23 cellular contexts compared by ENCODE assay signal in the genomic region with DNA sequence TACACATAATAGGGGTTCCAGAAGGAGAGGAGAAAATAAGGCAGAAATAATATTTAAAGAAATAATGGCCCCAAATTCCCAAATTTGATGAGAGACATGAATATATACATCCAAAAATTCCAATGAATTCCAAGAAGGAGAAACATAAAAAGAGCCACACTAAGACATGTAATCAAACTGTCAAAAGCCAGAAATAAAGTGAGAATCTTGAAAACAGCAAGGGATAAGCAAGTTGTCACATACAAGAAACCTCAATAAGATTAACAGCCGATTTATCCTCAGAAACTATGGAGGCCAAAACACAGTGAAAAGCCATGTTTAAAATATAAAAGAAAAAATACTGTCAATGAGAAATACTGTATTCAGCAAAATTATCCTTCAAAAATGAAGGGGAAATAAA. TPM values are rescaled to one million over a fixed set of nuclear protein-coding genes. Genes with fewer than 3 reads are reported as not detected.
"Had no signal": no experiment of that assay in that cellular context is flagged by ENCODE, and none has a peak within 500 bp of the region (broad histone marks: within the 10 kb centered on the region; RNA-seq: fewer than 3 reads in every experiment).

No MANE protein-coding gene starts in this region.

- H3K36me3 ChIP-seq: esophagus squamous epithelium, left ventricle myocardium inferior, vagina had no signal

- H3K4me3 Mint-ChIP-seq: activated CD4-positive, alpha-beta memory T cell treated with anti-CD3 and anti-CD28 coated beads for 36 hours; memory B cell; natural killer cell; stimulated activated memory B cell treated with anti-CD40 and anti-IgM and Interleukin-4, amounts not matched to agents 10 μg/mL and 1 μg/mL and 100 μg/mL, for 72 hours had no signal

- H3K27me3 Mint-ChIP-seq: activated CD4-positive, alpha-beta memory T cell treated with anti-CD3 and anti-CD28 coated beads for 36 hours had no signal

- H3K4me1 ChIP-seq: body of pancreas, esophagus squamous epithelium, foreskin keratinocyte, left ventricle myocardium inferior, tibial nerve, vagina had no signal

- DNase-seq: activated CD4-positive, alpha-beta memory T cell treated with anti-CD3 and anti-CD28 coated beads for 36 hours; activated gamma-delta T cell; activated T-cell treated with anti-CD3 and anti-CD28 coated beads, Interleukin-2, amount 50 U/mL, for 48 hours; amniotic stem cell; body of pancreas; caudate nucleus; esophagus squamous epithelium; glutamatergic neuron; hypothalamus; left ventricle myocardium inferior; natural killer cell; posterior cingulate gyrus; stimulated activated CD4-positive, alpha-beta T cell treated with anti-CD3 and anti-CD28 coated beads, Interleukin-2, amount 100 ng/mL, for 48 hours; T-helper 9 cell had no signal

- H3K27ac Mint-ChIP-seq: activated CD4-positive, alpha-beta memory T cell treated with anti-CD3 and anti-CD28 coated beads for 36 hours; activated naive CD4-positive, alpha-beta T cell treated with anti-CD3 and anti-CD28 coated beads, Interleukin-2, amount 50 U/mL, for 72 hours; memory B cell; natural killer cell; stimulated activated memory B cell treated with anti-CD40 and anti-IgM and Interleukin-4, amounts not matched to agents 10 μg/mL and 1 μg/mL and 100 μg/mL, for 72 hours had no signal

- ATAC-seq: activated naive CD4-positive, alpha-beta T cell treated with anti-CD3 and anti-CD28 coated beads, Interleukin-2, amount 50 U/mL, for 72 hours; body of pancreas; foreskin keratinocyte; natural killer cell; stimulated activated memory B cell treated with anti-CD40 and anti-IgM and Interleukin-4, amounts not matched to agents 10 μg/mL and 1 μg/mL and 100 μg/mL, for 72 hours had no signal

- H3K27me3 ChIP-seq: body of pancreas, esophagus squamous epithelium, tibial nerve, vagina had no signal

- H3K4me1 Mint-ChIP-seq: memory B cell; natural killer cell; stimulated activated memory B cell treated with anti-CD40 and anti-IgM and Interleukin-4, amounts not matched to agents 10 μg/mL and 1 μg/mL and 100 μg/mL, for 72 hours had no signal

- H3K27ac ChIP-seq: body of pancreas, coronary artery, esophagus squamous epithelium, foreskin keratinocyte, left ventricle myocardium inferior, tibial nerve, vagina, VCaP had no signal

- H3K4me3 ChIP-seq: body of pancreas, coronary artery, esophagus squamous epithelium, left ventricle myocardium inferior, tibial nerve, vagina had no signal

RNA-seq across cellular contexts. Expression of gene CATSPER3, which starts 14.5 kb away (rescaled TPM):
- total RNA-seq: vagina had no signal

RNA-seq across cellular contexts. Expression of gene PITX1, which starts 51.8 kb away (rescaled TPM):
- total RNA-seq: body of pancreas, kidney epithelial cell, left ventricle myocardium inferior, natural killer cell had no signal
